34 cellular contexts compared by ENCODE assay signal in genomic region chr4:42265782-42266602, GRCh38.
"Had no signal": no experiment of that assay in that cellular context is flagged by ENCODE, and none has a peak within 500 bp of the region (broad histone marks: within the 10 kb centered on the region; RNA-seq: fewer than 3 reads in every experiment).

No MANE protein-coding gene starts in this region.

- H3K4me2 ChIP-seq: KMS-11 had no signal

- H3K36me3 ChIP-seq: MG63 had no signal

- H3K4me3 ChIP-seq: MG63 had no signal

- H3K9ac ChIP-seq: KMS-11 had no signal

- H3K27ac ChIP-seq: KMS-11 had no signal

- DNase-seq: Karpas-422, Kasumi-1, MG63, MM.1S, MV-4-11, NCI-H1048, NCI-H1092, NCI-H1092 treated with DMSO at 0.1 percent for 48 hours, NCI-H1105, NCI-H1105 treated with DMSO at 0.1 percent for 48 hours, NCI-H1417, NCI-H1417 treated with DMSO at 0.1 percent for 48 hours, NCI-H1436, NCI-H1436 treated with DMSO at 0.1 percent for 48 hours, NCI-H146, NCI-H1694, NCI-H1694 treated with DMSO at 0.1 percent for 48 hours, NCI-H187, NCI-H187 treated with DMSO at 0.1 percent for 48 hours, NCI-H1930, NCI-H2029, NCI-H2029 treated with DMSO at 0.1 percent for 48 hours, NCI-H2081, NCI-H2081 treated with DMSO at 0.1 percent for 48 hours, NCI-H2107, NCI-H2171, NCI-H2171 treated with DMSO at 0.1 percent for 48 hours, NCI-H2227 treated with DMSO at 0.1 percent for 48 hours, NCI-H226, NCI-H345, NCI-H446, NCI-H446 treated with DMSO at 0.1 percent for 48 hours, NCI-H510A had no signal

- H3K27me3 ChIP-seq: MG63 had no signal

- H3K9me3 ChIP-seq: MG63 had no signal
